In genomic region chr3:166372571-166373106, GRCh38 we compare ENCODE assay signal across 30 cellular contexts.
"Had no signal": no experiment of that assay in that cellular context is flagged by ENCODE, and none has a peak within 500 bp of the region (broad histone marks: within the 10 kb centered on the region; RNA-seq: fewer than 3 reads in every experiment).

No MANE protein-coding gene starts in this region.

- H3K9me3 Mint-ChIP-seq: neural progenitor cell, type B pancreatic cell had no signal

- DNase-seq: naive thymus-derived CD8-positive, alpha-beta T cell; nephron progenitor cell; occipital lobe; ovary; posterior cingulate gyrus; psoas muscle; right cardiac atrium; right lobe of liver; sigmoid colon; small intestine; stimulated activated CD4-positive, alpha-beta T cell treated with anti-CD3 and anti-CD28 coated beads, Interleukin-15, amount 100 ng/mL, for 24 hours; stimulated activated CD4-positive, alpha-beta T cell treated with anti-CD3 and anti-CD28 coated beads, Interleukin-2, amount 100 ng/mL, for 24 hours; stimulated activated CD4-positive, alpha-beta T cell treated with anti-CD3 and anti-CD28 coated beads, Interleukin-2, amount 100 ng/mL, for 48 hours; stimulated activated CD4-positive, alpha-beta T cell treated with anti-CD3 and anti-CD28 coated beads, Interleukin-4, amount 100 ng/mL, for 24 hours; stimulated activated naive B cell treated with anti-CD40 and anti-IgM and Interleukin-4, amounts not matched to agents 10 μg/mL and 1 μg/mL and 100 μg/mL, for 72 hours; stimulated activated naive CD4-positive, alpha-beta T cell treated with Interleukin-2 at 50 U/mL for 16 hours; substantia nigra; testis; tibial artery; transverse colon; upper lobe of right lung; uterus had no signal

- H3K9me3 ChIP-seq: ovary, psoas muscle, right lobe of liver, sigmoid colon, testis, tibial artery, transverse colon, upper lobe of right lung, uterus had no signal

- H3K9ac ChIP-seq: neural progenitor cell, parathyroid adenoma had no signal

- H3K79me2 ChIP-seq: parathyroid adenoma had no signal

- ATAC-seq: naive thymus-derived CD8-positive, alpha-beta T cell; natural killer cell treated with Interleukin-12 subunit alpha and Interleukin-12 subunit beta and Interleukin-15 and Interleukin-18, amount 100 ng/mL, for 72 hours; psoas muscle; right cardiac atrium; right lobe of liver; stimulated activated effector memory CD8-positive, alpha-beta T cell treated with anti-CD3 and anti-CD28 coated beads, Interleukin-12 subunit alpha, Interleukin-12 subunit beta, amount 100 ng/mL, for 72 hours; stimulated activated naive B cell treated with anti-CD40 and anti-IgM and Interleukin-4, amounts not matched to agents 10 μg/mL and 1 μg/mL and 100 μg/mL, for 72 hours; upper lobe of right lung had no signal

- H3K4me3 Mint-ChIP-seq: naive thymus-derived CD8-positive, alpha-beta T cell; natural killer cell treated with Interleukin-12 subunit alpha and Interleukin-12 subunit beta and Interleukin-15 and Interleukin-18, amount 100 ng/mL, for 72 hours; nephron progenitor cell; neural progenitor cell; stimulated activated effector memory CD8-positive, alpha-beta T cell treated with anti-CD3 and anti-CD28 coated beads, Interleukin-12 subunit alpha, Interleukin-12 subunit beta, amount 100 ng/mL, for 72 hours; stimulated activated naive B cell treated with anti-CD40 and anti-IgM and Interleukin-4, amounts not matched to agents 10 μg/mL and 1 μg/mL and 100 μg/mL, for 72 hours; stimulated activated naive CD8-positive, alpha-beta T cell treated with anti-CD3 and anti-CD28 coated beads, Interleukin-15, Interleukin-2, amounts not matched to agents 100 ng/mL and 50 ng/mL, for 24 hours; type B pancreatic cell had no signal

- H3K4me3 ChIP-seq: neural progenitor cell, ovary, psoas muscle, right lobe of liver, sigmoid colon, suprapubic skin, testis, tibial artery, transverse colon, upper lobe of right lung, uterus had no signal

- H3K36me3 Mint-ChIP-seq: naive thymus-derived CD8-positive, alpha-beta T cell; neural progenitor cell; stimulated activated effector memory CD8-positive, alpha-beta T cell treated with anti-CD3 and anti-CD28 coated beads, Interleukin-12 subunit alpha, Interleukin-12 subunit beta, amount 100 ng/mL, for 72 hours; stimulated activated naive B cell treated with anti-CD40 and anti-IgM and Interleukin-4, amounts not matched to agents 10 μg/mL and 1 μg/mL and 100 μg/mL, for 72 hours; type B pancreatic cell had no signal

- H3K27ac Mint-ChIP-seq: naive thymus-derived CD8-positive, alpha-beta T cell; natural killer cell treated with Interleukin-12 subunit alpha and Interleukin-12 subunit beta and Interleukin-15 and Interleukin-18, amount 100 ng/mL, for 72 hours; nephron progenitor cell; neural progenitor cell; progenitor cell of endocrine pancreas; stimulated activated effector memory CD8-positive, alpha-beta T cell treated with anti-CD3 and anti-CD28 coated beads, Interleukin-12 subunit alpha, Interleukin-12 subunit beta, amount 100 ng/mL, for 72 hours; stimulated activated naive B cell treated with anti-CD40 and anti-IgM and Interleukin-4, amounts not matched to agents 10 μg/mL and 1 μg/mL and 100 μg/mL, for 72 hours; stimulated activated naive CD8-positive, alpha-beta T cell treated with anti-CD3 and anti-CD28 coated beads, Interleukin-15, Interleukin-2, amounts not matched to agents 100 ng/mL and 50 ng/mL, for 24 hours; type B pancreatic cell had no signal

- H3K27me3 Mint-ChIP-seq: naive thymus-derived CD8-positive, alpha-beta T cell; natural killer cell treated with Interleukin-12 subunit alpha and Interleukin-12 subunit beta and Interleukin-15 and Interleukin-18, amount 100 ng/mL, for 72 hours; progenitor cell of endocrine pancreas; stimulated activated naive B cell treated with anti-CD40 and anti-IgM and Interleukin-4, amounts not matched to agents 10 μg/mL and 1 μg/mL and 100 μg/mL, for 72 hours; stimulated activated naive CD8-positive, alpha-beta T cell treated with anti-CD3 and anti-CD28 coated beads, Interleukin-15, Interleukin-2, amounts not matched to agents 100 ng/mL and 50 ng/mL, for 24 hours; type B pancreatic cell had no signal

- H3K27me3 ChIP-seq: neural progenitor cell, ovary, right lobe of liver, sigmoid colon, suprapubic skin, testis, tibial artery, transverse colon, upper lobe of right lung, uterus had no signal

- H3K4me1 ChIP-seq: parathyroid adenoma, psoas muscle, right lobe of liver, sigmoid colon, suprapubic skin, testis, tibial artery, transverse colon, upper lobe of right lung, uterus had no signal

- H3K4me2 ChIP-seq: neural progenitor cell had no signal

- H3K27ac ChIP-seq: neural progenitor cell, ovary, parathyroid adenoma, psoas muscle, right lobe of liver, sigmoid colon, suprapubic skin, testis, tibial artery, transverse colon, upper lobe of right lung, uterus had no signal

- H2AFZ ChIP-seq: neural progenitor cell, parathyroid adenoma had no signal

- H3K36me3 ChIP-seq: neural progenitor cell, ovary, right lobe of liver, sigmoid colon, suprapubic skin, tibial artery, transverse colon, upper lobe of right lung, uterus had no signal

- H3K4me1 Mint-ChIP-seq: naive thymus-derived CD8-positive, alpha-beta T cell; nephron progenitor cell; neural progenitor cell; stimulated activated effector memory CD8-positive, alpha-beta T cell treated with anti-CD3 and anti-CD28 coated beads, Interleukin-12 subunit alpha, Interleukin-12 subunit beta, amount 100 ng/mL, for 72 hours; stimulated activated naive B cell treated with anti-CD40 and anti-IgM and Interleukin-4, amounts not matched to agents 10 μg/mL and 1 μg/mL and 100 μg/mL, for 72 hours had no signal
